ENCODE assay signal across 2 cellular contexts in the genomic region with DNA sequence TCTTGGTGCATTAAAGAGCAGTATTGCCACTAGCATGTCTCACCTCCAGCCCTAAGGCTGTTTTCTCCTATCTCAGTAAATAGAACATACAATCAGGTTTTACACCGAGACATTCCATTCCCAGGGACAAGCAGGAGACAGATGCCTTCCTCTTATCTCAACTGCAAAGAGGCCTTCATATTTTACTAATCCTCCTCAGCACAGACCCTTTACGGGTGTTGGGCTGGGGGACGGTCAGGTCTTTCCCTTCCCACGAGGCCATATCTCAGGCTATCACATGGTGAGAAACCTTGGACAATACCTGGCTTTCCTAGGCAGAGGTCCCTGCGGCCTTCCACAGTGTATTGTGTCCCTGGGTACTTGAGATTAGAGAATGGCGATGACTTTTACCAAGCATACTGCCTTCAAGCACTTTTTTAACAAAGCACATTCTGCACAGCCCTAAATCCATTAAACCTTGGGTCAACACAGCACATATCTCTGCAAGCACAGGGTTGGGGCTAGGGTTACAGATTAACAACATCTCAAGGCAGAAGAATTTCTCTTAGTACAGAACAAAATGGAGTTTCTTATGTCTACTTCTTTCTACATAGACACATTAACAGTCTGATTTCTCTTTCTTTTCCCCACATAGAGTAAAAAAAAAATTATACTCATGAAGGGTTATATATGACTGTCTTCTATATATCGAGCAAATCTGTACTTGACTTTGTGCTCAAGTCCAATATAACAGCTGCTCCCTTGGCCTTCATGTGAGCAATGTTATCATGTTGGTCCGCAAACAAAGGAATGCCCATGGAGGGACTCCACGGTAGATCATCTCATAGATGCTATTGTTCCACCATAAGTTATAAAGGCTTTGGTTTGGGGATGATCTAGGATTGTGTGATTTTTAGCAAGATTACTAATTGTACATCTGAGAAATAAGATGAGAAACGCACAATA.
A peak's percentile ranks its signal among the peaks of the same experiment; 100 is the strongest.
TF ChIP-seq lines count a peak whose summit lies in the region.
"Not testable (repeated sequence)": the region's sequence is repeated elsewhere in the genome, so short reads cannot be mapped to it uniquely, and the experiment has no call there.

No MANE protein-coding gene starts in this region.

TF ChIP-seq in K562, 482 proteins besides CTCF, POLR2A, EP300 and RAD21 (continues in another document):
- TF ChIP-seq ZFX (CRISPR knock-in tag; IDR thresholded peaks at IDR 0.05) (peak; percentile 47; the same call in 1 of the 2 replicates), CBFA2T2 (conservative IDR thresholded peaks at IDR 0.05) (peak; percentile 90), CXXC5 (CRISPR knock-in tag; IDR thresholded peaks at IDR 0.05) (peak; percentile 55; the same call in 1 of the 2 replicates), HMBOX1 (IDR thresholded peaks at IDR 0.05) (peak; percentile 58; the same call in 1 of the 2 replicates), HDAC1 (IDR thresholded peaks at IDR 0.05) (peak in 1 of 2 experiments; percentile 46; a peak in 2 of 4 replicates), KDM1A (IDR thresholded peaks at IDR 0.05) (peak; percentile 79 to 84), ARID1B (IDR thresholded peaks at IDR 0.05) (peak; percentile 84), KLF6 (CRISPR knock-in tag; IDR thresholded peaks at IDR 0.05; ENCODE audit: borderline replicate concordance) (peak; percentile 47; the same call in 1 of the 2 replicates), MTA2 (IDR thresholded peaks at IDR 0.05; ENCODE audit: low read depth) (peak; percentile 75), NFIC (IDR thresholded peaks at IDR 0.05) (peak; percentile 69), TRIM24 (IDR thresholded peaks at IDR 0.05) (peak; percentile 19 to 75; a peak in 2 of 4 replicates), TCF3 (CRISPR knock-in tag; IDR thresholded peaks at IDR 0.05) (peak; percentile 93), NCOR1 (IDR thresholded peaks at IDR 0.05) (peak; percentile 84), TEAD4 (IDR thresholded peaks at IDR 0.05; ENCODE audit: low read length) (peak; percentile 35; the same call in 1 of the 2 replicates), ZNF212 (CRISPR knock-in tag; IDR thresholded peaks at IDR 0.05) (0 out of 2 replicates have a peak, but pooled peaks have one; percentile 41), PTTG1 (tag; IDR thresholded peaks at IDR 0.05; ENCODE audit: low read depth) (peak; percentile 21; the same call in 1 of the 2 replicates), PTRF (tag; IDR thresholded peaks at IDR 0.05) (peak; percentile 70), SMARCA4 (IDR thresholded peaks at IDR 0.05) (peak; percentile 64), DPF2 (IDR thresholded peaks at IDR 0.05) (peak; percentile 61), RAD51 (IDR thresholded peaks at IDR 0.05; ENCODE audit: borderline replicate concordance, low read depth) (0 out of 2 replicates have a peak, but pooled peaks have one; percentile 8), SMAD4 (CRISPR knock-in tag; conservative IDR thresholded peaks at IDR 0.05) (peak; percentile 64), TAL1 (IDR thresholded peaks at IDR 0.05) (peak; percentile 88), SOX6 (IDR thresholded peaks at IDR 0.05) (peak; percentile 92), ATF4 (CRISPR knock-in tag; IDR thresholded peaks at IDR 0.05) (peak; percentile 26; the same call in 1 of the 2 replicates), FOXM1 (IDR thresholded peaks at IDR 0.05; ENCODE audit: low read depth) (peak; percentile 18; the same call in 1 of the 2 replicates), HSF4 (CRISPR knock-in tag; IDR thresholded peaks at IDR 0.05; ENCODE audit: borderline replicate concordance) (peak; percentile 53; the same call in 1 of the 2 replicates), FOXA1 (IDR thresholded peaks at IDR 0.05; ENCODE audit: borderline replicate concordance) (peak; percentile 23; the same call in 1 of the 2 replicates), CTBP1 (IDR thresholded peaks at IDR 0.05; ENCODE audit: borderline replicate concordance) (peak; percentile 29; the same call in 1 of the 2 replicates), DDX20 (tag; IDR thresholded peaks at IDR 0.05; ENCODE audit: low read depth) (peak; percentile 43; the same call in 1 of the 2 replicates), CBFA2T3 (IDR thresholded peaks at IDR 0.05) (peak; percentile 92), CC2D1A (IDR thresholded peaks at IDR 0.05) (peak; percentile 37; the same call in 1 of the 2 replicates)
- TF ChIP-seq, protein P1, sequence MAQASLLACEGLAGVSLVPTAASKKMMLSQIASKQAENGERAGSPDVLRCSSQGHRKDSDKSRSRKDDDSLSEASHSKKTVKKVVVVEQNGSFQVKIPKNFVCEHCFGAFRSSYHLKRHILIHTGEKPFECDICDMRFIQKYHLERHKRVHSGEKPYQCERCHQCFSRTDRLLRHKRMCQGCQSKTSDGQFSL (CRISPR knock-in tag; IDR thresholded peaks at IDR 0.05): not testable (repeated sequence)
- TF ChIP-seq, protein P1 (tag; IDR thresholded peaks at IDR 0.05): peak in 1 of 2 experiments; percentile 59; a peak in 1 of 4 replicates
- not testable (repeated sequence) for TF ChIP-seq TEAD4 (CRISPR knock-in tag; IDR thresholded peaks at IDR 0.05; ENCODE audit: borderline replicate concordance); FOXM1 (CRISPR knock-in tag; IDR thresholded peaks at IDR 0.05; ENCODE audit: low read depth)
- TF ChIP-seq, protein P2, sequence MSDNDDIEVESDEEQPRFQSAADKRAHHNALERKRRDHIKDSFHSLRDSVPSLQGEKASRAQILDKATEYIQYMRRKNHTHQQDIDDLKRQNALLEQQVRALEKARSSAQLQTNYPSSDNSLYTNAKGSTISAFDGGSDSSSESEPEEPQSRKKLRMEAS (CRISPR knock-in tag; IDR thresholded peaks at IDR 0.05): peak; percentile 82

TF ChIP-seq in HepG2, 621 proteins besides CTCF, POLR2A, EP300 and RAD21:
- peak; percentile 88 for TF ChIP-seq PITX1 (CRISPR knock-in tag; IDR thresholded peaks at IDR 0.05)
- 0 out of 2 replicates have a peak, but pooled peaks have one; percentile 22 for TF ChIP-seq ZMYM4 (CRISPR knock-in tag; IDR thresholded peaks at IDR 0.05)
- not testable (repeated sequence) for TF ChIP-seq SOX6 (IDR thresholded peaks at IDR 0.05); HNF1A (CRISPR knock-in tag; IDR thresholded peaks at IDR 0.05; ENCODE audit: borderline replicate concordance); SOX13 (IDR thresholded peaks at IDR 0.05)
- TF ChIP-seq SOX6 (CRISPR knock-in tag; IDR thresholded peaks at IDR 0.05): peak; percentile 25; the same call in 1 of the 2 replicates
- peak; percentile 44; the same call in 1 of the 2 replicates for TF ChIP-seq ARID5B (CRISPR knock-in tag; IDR thresholded peaks at IDR 0.05)
- 0 out of 2 replicates have a peak, but pooled peaks have one; percentile 20 for TF ChIP-seq HNF1A (IDR thresholded peaks at IDR 0.05; ENCODE audit: low read depth)
- peak in 1 of 2 experiments; percentile 47; a peak in 2 of 4 replicates for TF ChIP-seq SOX13 (CRISPR knock-in tag; conservative IDR thresholded peaks at IDR 0.05 in 1 of 2, IDR thresholded peaks at IDR 0.05 in 1 of 2)
TF ChIP-seq in HepG2: peak in this region for 6; not testable (repeated sequence) for 615.
